ENCODE assay signal across 8 cellular contexts in the genomic region with DNA sequence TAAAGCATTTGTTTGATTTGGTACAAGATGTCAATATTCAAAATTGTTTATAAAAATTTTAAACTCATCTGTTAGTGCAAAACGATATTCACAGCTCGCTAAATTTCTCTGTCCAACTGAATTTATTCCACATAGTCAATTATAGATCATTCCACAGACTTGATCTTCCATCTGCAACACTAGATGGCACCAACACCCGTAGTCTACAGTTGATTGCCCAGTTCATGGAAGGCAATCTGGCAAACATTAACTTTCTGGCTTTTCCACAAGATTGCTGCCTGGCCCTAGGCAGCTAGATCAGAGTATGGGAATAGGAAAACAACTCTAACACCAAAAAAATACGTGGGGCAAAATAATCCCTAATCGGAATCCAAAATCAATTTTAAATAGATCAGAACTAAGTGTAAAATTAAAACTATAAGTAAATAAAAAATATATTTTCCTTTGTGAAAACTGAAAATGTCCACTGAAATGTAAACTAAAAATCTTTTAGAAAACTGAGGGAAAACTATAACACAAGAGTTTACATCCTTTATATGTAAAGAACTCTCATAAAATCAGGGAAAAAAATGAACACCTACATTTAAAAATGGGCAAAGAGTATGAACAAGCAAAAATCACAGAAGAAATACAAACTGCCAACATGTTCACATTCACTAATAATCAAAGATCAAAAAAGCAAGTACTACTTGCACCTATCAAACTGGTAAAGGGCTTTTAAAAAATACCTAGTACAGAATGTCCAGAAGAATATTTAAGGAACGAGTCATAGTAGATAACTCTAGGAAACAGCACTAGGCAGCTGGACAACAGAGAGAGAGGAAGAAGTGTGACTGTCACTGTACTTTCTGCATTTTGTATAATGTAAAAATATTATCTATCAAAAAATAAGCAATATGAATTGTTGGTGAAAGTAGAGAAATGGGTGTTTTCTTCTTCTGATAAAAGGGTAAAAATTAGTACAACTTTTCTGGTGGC. TPM values are rescaled to one million over a fixed set of nuclear protein-coding genes. Genes with fewer than 3 reads are reported as not detected.
DNase-seq lines count a peak whose midpoint lies in the region; ATAC-seq and TF ChIP-seq lines count a peak whose summit lies in the region.

No MANE protein-coding gene starts in this region.

- H3K27me3 ChIP-seq in GM06990 (replicated peaks; ENCODE audit: control insufficient read depth, insufficient read depth, low read length), result no peaks in the 10 kb centered on the region

- TF ChIP-seq CTCF in AG09309 (IDR thresholded peaks at IDR 0.05; ENCODE audit: control insufficient read depth, insufficient read depth, low read depth, low read length, missing control alignments) (peak; percentile 70), GM06990 (IDR thresholded peaks at IDR 0.05; ENCODE audit: insufficient read depth, low read length, poor library complexity, severe bottlenecking) (peak; percentile 59), fibroblast of pulmonary artery (IDR thresholded peaks at IDR 0.05; ENCODE audit: low read length, missing control alignments) (peak; percentile 71), omental fat pad (IDR thresholded peaks at IDR 0.05) (no peak)

- DNase-seq in AG09309 (ENCODE audit: low read depth) (peak; percentile 59), GM06990 (ENCODE audit: extremely low read depth, insufficient read length) (no peak), NCI-H2227 treated with DMSO at 0.1 percent for 48 hours (lab: John Stamatoyannopoulos, UW) (peak; percentile 51), fibroblast of pulmonary artery (ENCODE audit: low read depth) (peak; percentile 81), omental fat pad (ENCODE audit: low spot score) (no peak)
- DNase-seq in activated CD4-positive, alpha-beta T cell treated with anti-CD3 and anti-CD28 coated beads, Interleukin-2, amount 50 U/mL, for 4 hours, result peak; percentile 15 to 27

- H3K4me3 ChIP-seq in AG09309 (ENCODE audit: control insufficient read depth, low read depth, low read length) (no peak overlapping the region), GM06990 (replicated peaks; ENCODE audit: low read depth, low read length) (no peak overlapping the region), fibroblast of pulmonary artery (replicated peaks; ENCODE audit: low read depth, low read length) (no peak overlapping the region)

- no peaks in the 10 kb centered on the region for H3K36me3 ChIP-seq in GM06990 (ENCODE audit: control insufficient read depth, insufficient read depth, low read length)

- peak; percentile 50 for ATAC-seq in omental fat pad (ENCODE audit: low FRiP score)
- no peak for ATAC-seq in GM21526 (IDR thresholded peaks at IDR 0.05; ENCODE audit: low FRiP score, unreplicated experiment)
- ATAC-seq in HG03139 (IDR thresholded peaks at IDR 0.05; ENCODE audit: unreplicated experiment), result no peak

RNA-seq across cellular contexts. Expression of a gene that starts 35.0 kb away (rescaled TPM):
- total RNA-seq in omental fat pad, result 100 to 1,000 TPM; 308 to 566 (median 400) TPM

Comparison
In these comparisons a context has a peak if more than half of its experiments do, and no peak if none do; other contexts are left out.
1. DNase-seq: peak in AG09309 (single experiment), NCI-H2227 treated with DMSO at 0.1 percent for 48 hours (single experiment), activated CD4-positive, alpha-beta T cell treated with anti-CD3 and anti-CD28 coated beads, Interleukin-2, amount 50 U/mL, for 4 hours (2 of 2) and fibroblast of pulmonary artery (single experiment); none in GM06990 (single experiment) and omental fat pad (single experiment).
2. CTCF ChIP-seq: peak in AG09309 (single experiment), GM06990 (single experiment) and fibroblast of pulmonary artery (single experiment); none in omental fat pad (0 of 3).